ENCODE assay signal across 8 cellular contexts in genomic region chr1:15949453-15950245, GRCh38. TPM values are rescaled to one million over a fixed set of nuclear protein-coding genes. Genes with fewer than 3 reads are reported as not detected.
A peak's percentile ranks its signal among the peaks of the same experiment; 100 is the strongest.
DNase-seq lines count a peak whose midpoint lies in the region; ATAC-seq and TF ChIP-seq lines count a peak whose summit lies in the region.

No MANE protein-coding gene starts in this region.

- DNase-seq in AG20443 (ENCODE audit: low spot score), result peak; percentile 95
- peak; percentile 99 for DNase-seq in M059J (ENCODE audit: low read depth)
- DNase-seq in activated T-cell treated with anti-CD3 and anti-CD28 coated beads for 48 hours (ENCODE audit: low read depth), result peak; percentile 87
- peak; percentile 99 for DNase-seq in epithelial cell of esophagus (ENCODE audit: low read depth)
- no peak for DNase-seq in naive B cell
- DNase-seq in stimulated activated CD8-positive, alpha-beta memory T cell treated with anti-CD3 and anti-CD28 coated beads, Interleukin-7, amount 100 ng/mL, for 4 hours (ENCODE audit: low read depth in 2 of 2), result peak; percentile 91 to 92
- no peak for DNase-seq in NCI-H128 (lab: John Stamatoyannopoulos, UW; ENCODE audit: unreplicated experiment)

- no peak for TF ChIP-seq CTCF in epithelial cell of esophagus (IDR thresholded peaks at IDR 0.05; ENCODE audit: insufficient read depth, low read depth, low read length, missing control alignments)

- peak overlapping the region; percentile 8 for H3K4me3 ChIP-seq in epithelial cell of esophagus (ENCODE audit: low read length)

- H3K4me1 Mint-ChIP-seq in naive B cell, result peaks cover 33 to 61% (median 58%) of the 10 kb centered on the region in 3 donors

- H3K36me3 Mint-ChIP-seq in naive B cell, result peaks cover 0 to 8% of the 10 kb centered on the region in 2 donors

- peak overlapping the region in 5 of 6 donors; percentile 66 to 91 (median 84) for H3K27ac Mint-ChIP-seq in naive B cell

- ATAC-seq in GM21381 (IDR thresholded peaks at IDR 0.05; ENCODE audit: unreplicated experiment), result peak; percentile 81
- peak; percentile 82 to 87 for ATAC-seq in naive B cell (ENCODE audit: low read depth in 2 of 2)

- peak overlapping the region in 3 of 8 donors; percentile 9 to 50 (median 33) for H3K4me3 Mint-ChIP-seq in naive B cell

- H3K27me3 Mint-ChIP-seq in naive B cell, result no peaks in the 10 kb centered on the region

- no peaks in the 10 kb centered on the region for H3K9me3 Mint-ChIP-seq in naive B cell

RNA-seq across cellular contexts. Expression of gene ZBTB17, which starts 26.3 kb away (rescaled TPM):
- 26.6 and 37.6 TPM in 2 replicates for total RNA-seq in M059J (2014; rRNA removed; shearing (Covaris generic))
- polyA plus RNA-seq in naive B cell (ENCODE audit: low read depth in 6 of 6), result 10 to 100 TPM in 3 of 6 donors, 1 to 10 TPM in 3; 3.6 to 34.9 (median 10.0) TPM

RNA-seq across cellular contexts. Expression of gene SRARP, which starts 54.4 kb away (rescaled TPM):
- total RNA-seq in M059J (2014; rRNA removed; shearing (Covaris generic)), result not detected in 2 replicates
- polyA plus RNA-seq in naive B cell (ENCODE audit: low read depth in 6 of 6), result not detected

Comparison
In these comparisons a context has a peak if more than half of its experiments do, and no peak if none do; other contexts are left out.
1. DNase-seq: peak in AG20443 (single experiment), M059J (single experiment), activated T-cell treated with anti-CD3 and anti-CD28 coated beads for 48 hours (single experiment), epithelial cell of esophagus (single experiment) and stimulated activated CD8-positive, alpha-beta memory T cell treated with anti-CD3 and anti-CD28 coated beads, Interleukin-7, amount 100 ng/mL, for 4 hours (2 of 2); none in naive B cell (single experiment) and NCI-H128 (single experiment).